1 cellular context compared by ENCODE assay signal in genomic region chr19:8144273-8144672, GRCh38.
TF ChIP-seq lines count a peak whose summit lies in the region.

No MANE protein-coding gene starts in this region.

TF ChIP-seq in GM23338, 12 proteins besides CTCF, POLR2A, EP300 and RAD21 (continued from another document):
- TF ChIP-seq ZNF462 (CRISPR knock-in tag; IDR thresholded peaks at IDR 0.05): no peak
- TF ChIP-seq EZH2 (IDR thresholded peaks at IDR 0.05; ENCODE audit: low read depth, unreplicated experiment): no peak
- no peak for TF ChIP-seq STAT1 (IDR thresholded peaks at IDR 0.05; ENCODE audit: unreplicated experiment)
